9 cellular contexts compared by ENCODE assay signal in the genomic region with DNA sequence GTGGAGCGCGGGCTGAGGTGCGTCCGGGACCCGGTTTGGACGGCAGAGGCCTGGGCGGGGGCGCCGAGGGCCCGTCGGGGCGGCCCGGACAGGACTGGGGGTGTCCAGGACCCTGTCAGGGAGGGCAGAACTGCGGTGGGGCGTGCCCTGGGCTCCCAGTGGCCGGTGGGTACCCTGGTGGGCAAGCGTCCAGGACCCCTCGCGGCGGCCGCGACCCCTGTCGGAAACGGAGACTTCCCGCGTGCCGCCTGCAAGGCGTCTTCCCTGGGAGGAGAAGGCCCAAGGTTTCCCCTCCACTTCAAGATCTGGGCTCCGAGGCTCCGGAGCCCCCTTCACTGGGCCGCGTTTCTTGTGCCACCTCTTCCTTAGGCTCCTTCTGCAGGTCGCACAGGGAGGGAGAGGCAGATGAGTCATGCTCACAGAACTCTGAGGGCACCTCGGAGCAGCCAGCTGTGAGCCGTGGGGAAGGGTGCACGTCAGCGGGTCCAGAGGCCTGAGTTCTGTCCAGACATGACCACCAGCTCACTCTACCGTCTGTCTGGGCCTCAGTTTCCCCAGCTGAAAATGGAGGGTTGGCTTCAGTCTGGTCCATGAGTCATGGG. TPM values are rescaled to one million over a fixed set of nuclear protein-coding genes. Genes with fewer than 3 reads are reported as not detected.
DNase-seq lines count a peak whose midpoint lies in the region; ATAC-seq and TF ChIP-seq lines count a peak whose summit lies in the region.
"Had no signal": no experiment of that assay in that cellular context is flagged by ENCODE, and none has a peak within 500 bp of the region (broad histone marks: within the 10 kb centered on the region; RNA-seq: fewer than 3 reads in every experiment).

No MANE protein-coding gene starts in this region.

- DNase-seq in cardiac muscle cell (ENCODE audit: low read depth in 1 of 2, low spot score in 1 of 2) (no peak), Right ventricle myocardium superior (no peak), MG63 (peak; percentile 30), esophagus squamous epithelium (lab: John Stamatoyannopoulos, UW) (no peak), posterior vena cava (ENCODE audit: low spot score) (peak; percentile 70), NOMO-1 treated with dmso at 0.1 percent for 144 hours (lab: John Stamatoyannopoulos, UW; ENCODE audit: unreplicated experiment) (no peak)
- DNase-seq in effector CD4-positive, alpha-beta T cell: no peak

- H3K9me3 ChIP-seq in cardiac muscle cell (ENCODE audit: low read depth): no peaks in the 10 kb centered on the region
- no peaks in the 10 kb centered on the region for H3K9me3 ChIP-seq in MG63
- no peaks in the 10 kb centered on the region for H3K9me3 ChIP-seq in esophagus squamous epithelium

- WGBS in esophagus squamous epithelium, 2 donors: 0 to 1% methylated on average over 7 to 17 of the region's 38 CpGs

- no peak for TF ChIP-seq POLR2A in esophagus squamous epithelium (IDR thresholded peaks at IDR 0.05)

- H3K4me1 ChIP-seq in cardiac muscle cell (ENCODE audit: low read depth) (no peaks in the 10 kb centered on the region), esophagus squamous epithelium (peaks cover 16 to 31% (median 21%) of the 10 kb centered on the region in 3 donors)

- TF ChIP-seq CTCF in cardiac muscle cell (IDR thresholded peaks at IDR 0.05; ENCODE audit: low read depth, low read length) (no peak), esophagus squamous epithelium (IDR thresholded peaks at IDR 0.05) (no peak)

- H3K36me3 ChIP-seq in cardiac muscle cell: no peaks in the 10 kb centered on the region
- no peaks in the 10 kb centered on the region for H3K36me3 ChIP-seq in MG63
- no peaks in the 10 kb centered on the region for H3K36me3 ChIP-seq in esophagus squamous epithelium

- H3K27me3 ChIP-seq in cardiac muscle cell (peaks cover 75% of the 10 kb centered on the region), MG63 (peaks cover 32% of the 10 kb centered on the region), esophagus squamous epithelium (peaks cover 0 to 61% (median 0%) of the 10 kb centered on the region in 4 donors)

- H3K4me3 ChIP-seq in cardiac muscle cell (peak overlapping the region; percentile 33), MG63 (peak overlapping the region; percentile 13; the same call in 1 of the 2 replicates), esophagus squamous epithelium (peak overlapping the region; percentile 42 to 74 (median 54))

- ATAC-seq in Right ventricle myocardium superior (ENCODE audit: poor library complexity) (no peak), GM21423 (IDR thresholded peaks at IDR 0.05; ENCODE audit: unreplicated experiment) (no peak)

- H3K27ac ChIP-seq in cardiac muscle cell (no peak overlapping the region), esophagus squamous epithelium (peak overlapping the region; percentile 71 to 80 (median 72))

- intact Hi-C loops in Right ventricle myocardium superior (cut with DNase I) (no loop called here), esophagus squamous epithelium (cut with DNase I) (no loop called here), posterior vena cava (cut with DNase I) (no loop called here)

RNA-seq across cellular contexts. Expression of gene ALOX5, which starts 0.5 kb away (rescaled TPM):
- total RNA-seq in cardiac muscle cell (0.06 and 1.4 TPM in 2 replicates), Right ventricle myocardium superior (4.7 TPM), esophagus squamous epithelium (10 to 100 TPM; 10.6 to 40.4 (median 16.9) TPM), posterior vena cava (10 to 100 TPM; 20.1 to 46.5 TPM)
- 0.48 and 0.64 TPM in 2 replicates for polyA plus RNA-seq in cardiac muscle cell
- total RNA-seq in MG63 (2014; rRNA removed; shearing (Covaris generic); ENCODE audit: low replicate concordance): not detected in 2 replicates
- total RNA-seq: dermis microvascular lymphatic vessel endothelial cell had no signal

RNA-seq across cellular contexts. Expression of gene OR13A1, which starts 59.1 kb away (rescaled TPM):
- total RNA-seq in cardiac muscle cell (0.15 TPM in 1 of 2 replicates, not detected in the other), Right ventricle myocardium superior (not detected), esophagus squamous epithelium (1 to 10 TPM in 1 of 4 donors, under 1 TPM in 3; 0.09 to 1.5 (median 0.29) TPM), posterior vena cava (not detected)
- polyA plus RNA-seq in cardiac muscle cell: 0.38 TPM in 1 of 2 replicates, not detected in the other
- total RNA-seq in MG63 (2014; rRNA removed; shearing (Covaris generic); ENCODE audit: low replicate concordance): not detected in 2 replicates
- total RNA-seq: dermis microvascular lymphatic vessel endothelial cell had no signal

Comparison
In these comparisons a context has a peak if more than half of its experiments do, and no peak if none do; other contexts are left out.
1. DNase-seq: peak in MG63 (single experiment) and posterior vena cava (single experiment); none in cardiac muscle cell (0 of 2), Right ventricle myocardium superior (single experiment), esophagus squamous epithelium (single experiment), effector CD4-positive, alpha-beta T cell (single experiment) and NOMO-1 treated with dmso at 0.1 percent for 144 hours (single experiment).
2. Peak in every context shown above with its lines, with median percentiles within 50 percentile points of each other: H3K4me3 ChIP-seq.